In the genomic region with DNA sequence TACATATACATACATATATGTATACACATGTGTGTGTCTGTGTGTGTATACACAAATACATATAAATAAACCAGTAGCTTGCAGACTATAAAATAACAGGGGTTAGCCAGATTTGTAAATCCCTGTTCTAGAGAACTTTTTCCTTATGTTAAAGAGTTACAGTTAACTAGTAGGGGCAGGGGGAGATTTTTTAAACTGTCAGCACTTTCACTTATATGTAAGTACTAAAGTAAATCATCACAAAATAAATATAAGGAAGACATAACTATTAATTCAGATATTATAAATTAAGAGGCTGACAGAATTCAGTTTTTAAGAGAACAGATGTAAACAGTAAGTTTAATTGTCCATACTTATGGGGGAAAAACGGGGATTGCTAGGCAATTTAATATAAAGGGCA, we compare ENCODE assay signal across 23 cellular contexts.
DNase-seq lines count a peak whose midpoint lies in the region; ATAC-seq, FAIRE-seq and TF ChIP-seq lines count a peak whose summit lies in the region.
"Had no signal": no experiment of that assay in that cellular context is flagged by ENCODE, and none has a peak within 500 bp of the region (broad histone marks: within the 10 kb centered on the region; RNA-seq: fewer than 3 reads in every experiment).

No MANE protein-coding gene starts in this region.

- BruUV-seq in HepG2 (replicated peaks; lab: Mats Ljungman, UMichigan) (no TSS peak), IMR-90 (replicated peaks; lab: Mats Ljungman, UMichigan) (no TSS peak)

- TF ChIP-seq POLR2A in HepG2 (IDR thresholded peaks at IDR 0.05; ENCODE audit: insufficient read depth in 1 of 2, low read depth in 2 of 2, low read length in 2 of 2) (no peak), right lobe of liver (IDR thresholded peaks at IDR 0.05) (no peak), IMR-90 (IDR thresholded peaks at IDR 0.05; ENCODE audit: low read depth, low read length) (no peak)

- no peak overlapping the region for H3K18ac ChIP-seq in IMR-90 (ENCODE audit: low read depth, low read length)

- peaks cover 11 to 36% of the 10 kb centered on the region in 2 experiments for H3K79me1 ChIP-seq in IMR-90 (ENCODE audit: low read depth in 1 of 2, low read length in 2 of 2)

- H3K4me3 ChIP-seq in HepG2 (replicated peaks in 1 of 3; ENCODE audit: insufficient read depth in 1 of 3, low read depth in 2 of 3, low read length in 3 of 3) (no peak overlapping the region), right lobe of liver (no peak overlapping the region), IMR-90 (ENCODE audit: insufficient read depth, low read depth, low read length) (no peak overlapping the region)
- H3K4me3 ChIP-seq: BLaER1 had no signal

- H3K4me1 ChIP-seq in HepG2 (ENCODE audit: insufficient read depth, low read length) (peaks cover 24% of the 10 kb centered on the region), right lobe of liver (peaks cover 0 to 31% (median 8%) of the 10 kb centered on the region in 4 donors), IMR-90 (ENCODE audit: control insufficient read depth, insufficient read depth, low read length) (peaks cover 4% of the 10 kb centered on the region; the same call in 1 of the 2 replicates)
- H3K4me1 ChIP-seq: BE2C, BLaER1 had no signal

- H2BK15ac ChIP-seq in IMR-90 (ENCODE audit: low read depth, low read length) = no peak overlapping the region

- H2AFZ ChIP-seq in HepG2 (ENCODE audit: low read length) (no peak overlapping the region), IMR-90 (replicated peaks; ENCODE audit: low read length, poor library complexity) (no peak overlapping the region)

- H3K36me3 ChIP-seq in HepG2 (replicated peaks in 1 of 2; ENCODE audit: control insufficient read depth in 1 of 2, insufficient read depth in 2 of 2, low read length in 2 of 2) (no peaks in the 10 kb centered on the region), right lobe of liver (peaks cover 0 to 2% (median 0%) of the 10 kb centered on the region in 4 donors), IMR-90 (ENCODE audit: control insufficient read depth, insufficient read depth, low read length) (peaks cover 3% of the 10 kb centered on the region)
- H3K36me3 ChIP-seq: BE2C had no signal

- H3K4me2 ChIP-seq in HepG2 (ENCODE audit: low read depth, low read length) (no peak overlapping the region), IMR-90 (ENCODE audit: low read depth, low read length) (no peak overlapping the region)
- H3K4me2 ChIP-seq: BLaER1 had no signal

- H2AK5ac ChIP-seq in IMR-90 (ENCODE audit: low read depth, low read length) = no peak overlapping the region

- in situ Hi-C loops in HepG2 (cut with HindIII; ENCODE audit: extremely low pct_ligation_motif_present, low pct_unique_long_range_greater_than_20kb) = no loop called here
- in situ Hi-C loops in IMR-90 (cut with MboI; ENCODE audit: low sequenced_read_pairs) = no loop called here

- WGBS in HepG2 (ENCODE audit: low lambda C conversion rate) = 88% methylated on average over 1 of the region's 1 CpG
- WGBS in right lobe of liver (ENCODE audit: insufficient coverage, low coverage, low lambda C conversion rate, missing lambda C conversion rate) = 78% methylated on average over 1 of the region's 1 CpG
- WGBS in IMR-90 (ENCODE audit: extremely low coverage in 2 of 2, insufficient read length in 1 of 2), 2 experiments = no CpG with 5 or more reads among the region's 1 CpG

- no peak overlapping the region for H4K91ac ChIP-seq in IMR-90 (ENCODE audit: insufficient read depth, low read depth, low read length)

- H2AK9ac ChIP-seq in IMR-90 (replicated peaks; ENCODE audit: low read depth, low read length, poor library complexity) = no peak overlapping the region

- no peak overlapping the region for H3K56ac ChIP-seq in IMR-90 (ENCODE audit: extremely low read depth, insufficient read depth, low read length)

- FAIRE-seq in HepG2 (lab: Jason Lieb, UNC) = no peak
- FAIRE-seq: GM12891, GM19239 had no signal

- ATAC-seq in HepG2 (no peak), right lobe of liver (no peak), IMR-90 (ENCODE audit: low read depth) (no peak), omental fat pad (ENCODE audit: low FRiP score) (no peak)

- H3K79me2 ChIP-seq in HepG2 (ENCODE audit: insufficient read depth, low read length) = no peaks in the 10 kb centered on the region

- DNase-seq in HepG2 (ENCODE audit: low spot score) = no peak
- DNase-seq in right lobe of liver = no peak
- DNase-seq in IMR-90 = no peak
- DNase-seq in putamen (ENCODE audit: low spot score) = no peak
- DNase-seq in omental fat pad (ENCODE audit: low spot score) = no peak
- DNase-seq: ACHN; BE2C; C1 segment of cervical spinal cord; CD4-positive, alpha-beta memory T cell; CD4-positive, CD25-positive, alpha-beta regulatory T cell; CD8-positive, alpha-beta memory T cell; COR-L47; DMS 273 treated with DMSO at 0.1 percent for 48 hours; DMS153; DMS53; DMS79; DND-41; EL; GF-D8 had no signal

- intact Hi-C loops in HepG2 (cut with micrococcal nuclease; ENCODE audit: unreplicated experiment) = no loop called here
- intact Hi-C loops in right lobe of liver (cut with DNase I) = no loop called here
- intact Hi-C loops in IMR-90 (cut with micrococcal nuclease) = no loop called here

- TF ChIP-seq CTCF in HepG2 (CRISPR knock-in tag; IDR thresholded peaks at IDR 0.05) = no peak
- no peak for TF ChIP-seq CTCF in right lobe of liver (IDR thresholded peaks at IDR 0.05)
- TF ChIP-seq CTCF in IMR-90 (conservative IDR thresholded peaks at IDR 0.05; ENCODE audit: low read depth, low read length) = no peak
- TF ChIP-seq CTCF in omental fat pad (IDR thresholded peaks at IDR 0.05) = no peak

- CTCF ChIA-PET in HepG2 (lab: Yijun Ruan, JAX; ENCODE audit: low intra/inter-chr PET ratio, low total read pairs) (no interaction called here), IMR-90 (lab: Yijun Ruan, JAX) (no interaction called here)

- no peak for TF ChIP-seq EP300 in HepG2 (IDR thresholded peaks at IDR 0.05; ENCODE audit: low read depth in 2 of 2, low read length in 2 of 2)
- TF ChIP-seq EP300 in HepG2 (CRISPR knock-in tag; IDR thresholded peaks at IDR 0.05; ENCODE audit: borderline replicate concordance) = no peak

- no peak for TF ChIP-seq RAD21 in HepG2 (CRISPR knock-in tag; IDR thresholded peaks at IDR 0.05)
- no peak for TF ChIP-seq RAD21 in IMR-90 (IDR thresholded peaks at IDR 0.05; ENCODE audit: low read length)

- no peak overlapping the region for H3K9ac ChIP-seq in HepG2 (ENCODE audit: insufficient read depth, low read depth, low read length)
- no peak overlapping the region for H3K9ac ChIP-seq in IMR-90 (ENCODE audit: low read depth, low read length)
- H3K9ac ChIP-seq: BLaER1 had no signal

- no peaks in the 10 kb centered on the region for H3K27me3 ChIP-seq in HepG2 (ENCODE audit: control insufficient read depth in 1 of 2, insufficient read depth in 2 of 2, low read length in 2 of 2)
- H3K27me3 ChIP-seq in right lobe of liver = no peaks in the 10 kb centered on the region
- no peaks in the 10 kb centered on the region for H3K27me3 ChIP-seq in IMR-90 (ENCODE audit: control insufficient read depth, insufficient read depth, low read length)
- H3K27me3 ChIP-seq: BE2C, BLaER1 had no signal

- no peak overlapping the region for H3K14ac ChIP-seq in IMR-90 (replicated peaks; ENCODE audit: low read depth, low read length)

- H3K4ac ChIP-seq in IMR-90 (ENCODE audit: low read depth, low read length) = no peak overlapping the region

- H4K8ac ChIP-seq in IMR-90 (ENCODE audit: low read depth in 2 of 2, low read length in 2 of 2) = no peak overlapping the region

- H3K27ac ChIP-seq in HepG2 (ENCODE audit: extremely low read length, insufficient read depth, low read length) (no peak overlapping the region), right lobe of liver (no peak overlapping the region), IMR-90 (ENCODE audit: insufficient read depth, low read length) (no peak overlapping the region)
- H3K27ac ChIP-seq: 22Rv1, BLaER1 had no signal

- H3K9me3 ChIP-seq in HepG2 (ENCODE audit: low read length) (no peaks in the 10 kb centered on the region), right lobe of liver (no peaks in the 10 kb centered on the region), IMR-90 (ENCODE audit: control insufficient read depth, insufficient read depth, low read length) (no peaks in the 10 kb centered on the region)
- H3K9me3 ChIP-seq: BE2C, BLaER1 had no signal

- POLR2A ChIA-PET in HepG2 (lab: Yijun Ruan, JAX) (no interaction called here), IMR-90 (lab: Charles Lee; ENCODE audit: unreplicated experiment) (no interaction called here)

- H3K23ac ChIP-seq in IMR-90 (ENCODE audit: low read depth, low read length) = no peak overlapping the region

- no peak overlapping the region for H4K5ac ChIP-seq in IMR-90 (ENCODE audit: low read depth, low read length)

- peaks cover 3% of the 10 kb centered on the region; the same call in 1 of the 2 replicates for H3K9me1 ChIP-seq in IMR-90 (ENCODE audit: insufficient read depth, low read length)

- dilution Hi-C loops in IMR-90 (cut with HindIII; ENCODE audit: low sequenced_read_pairs, unreplicated experiment) = no loop called here

- H2BK5ac ChIP-seq in IMR-90 (ENCODE audit: low read depth, low read length, poor library complexity, severe bottlenecking) = no peak overlapping the region

- no peak overlapping the region for H2BK20ac ChIP-seq in IMR-90 (ENCODE audit: low read depth, low read length)

- H2BK120ac ChIP-seq in IMR-90 (ENCODE audit: low read depth, low read length) = no peak overlapping the region

- H4K20me1 ChIP-seq in HepG2 (ENCODE audit: insufficient read depth, low read length) = no peaks in the 10 kb centered on the region
- no peaks in the 10 kb centered on the region; the same call in 1 of the 2 replicates for H4K20me1 ChIP-seq in IMR-90 (ENCODE audit: insufficient read depth, low read length)
- H4K20me1 ChIP-seq: BLaER1 had no signal

TF ChIP-seq in HepG2, 621 proteins besides CTCF, POLR2A, EP300 and RAD21 (continues in another document):
- TF ChIP-seq MAFK (conservative IDR thresholded peaks at IDR 0.05 in 1 of 2, IDR thresholded peaks at IDR 0.05 in 1 of 2; ENCODE audit: low read length in 2 of 2) = peak; percentile 32 to 72; a peak in 2 of 4 replicates
- TF ChIP-seq CEBPG (CRISPR knock-in tag; IDR thresholded peaks at IDR 0.05) = no peak
- no peak for TF ChIP-seq YEATS2 (CRISPR knock-in tag; IDR thresholded peaks at IDR 0.05; ENCODE audit: borderline replicate concordance)

TF ChIP-seq in IMR-90, 13 proteins besides CTCF, POLR2A, EP300 and RAD21:
- TF ChIP-seq MAFK (IDR thresholded peaks at IDR 0.05; ENCODE audit: low read depth, low read length) (peak; percentile 30; the same call in 1 of the 2 replicates), CHD1 (IDR thresholded peaks at IDR 0.05; ENCODE audit: low read depth, low read length) (no peak)
